In genomic region chr20:38747495-38748096, GRCh38 we compare ENCODE assay signal across 1 cellular context.
A peak's percentile ranks its signal among the peaks of the same experiment; 100 is the strongest.
TF ChIP-seq lines count a peak whose summit lies in the region.

No MANE protein-coding gene starts in this region.

TF ChIP-seq in HepG2, 621 proteins besides CTCF, POLR2A, EP300 and RAD21 (continued from another document):
- no peak for TF ChIP-seq GATA4 (IDR thresholded peaks at IDR 0.05; ENCODE audit: borderline replicate concordance, low read depth)
- no peak for TF ChIP-seq ZNF557 (CRISPR knock-in tag; IDR thresholded peaks at IDR 0.05)
- TF ChIP-seq CAMTA2 (CRISPR knock-in tag; IDR thresholded peaks at IDR 0.05; ENCODE audit: borderline replicate concordance), result no peak
- no peak for TF ChIP-seq NFE2L1 (CRISPR knock-in tag; IDR thresholded peaks at IDR 0.05; ENCODE audit: borderline replicate concordance)
- no peak for TF ChIP-seq SKI (IDR thresholded peaks at IDR 0.05; ENCODE audit: partially characterized antibody)
- TF ChIP-seq SP2 (CRISPR knock-in tag; IDR thresholded peaks at IDR 0.05), result no peak
- TF ChIP-seq PRPF4 (IDR thresholded peaks at IDR 0.05; ENCODE audit: low read depth, low read length, poor library complexity, severe bottlenecking), result no peak
- no peak for TF ChIP-seq MTA1 (CRISPR knock-in tag; IDR thresholded peaks at IDR 0.05; ENCODE audit: borderline replicate concordance)
- TF ChIP-seq RORA (CRISPR knock-in tag; IDR thresholded peaks at IDR 0.05), result no peak
- no peak for TF ChIP-seq ZHX2 (IDR thresholded peaks at IDR 0.05; ENCODE audit: low read depth)
- TF ChIP-seq ZHX2 (CRISPR knock-in tag; IDR thresholded peaks at IDR 0.05; ENCODE audit: borderline replicate concordance), result no peak
- no peak for TF ChIP-seq ATRX (CRISPR knock-in tag; IDR thresholded peaks at IDR 0.05; ENCODE audit: borderline replicate concordance)
- TF ChIP-seq RARA (CRISPR knock-in tag; IDR thresholded peaks at IDR 0.05), result no peak
- peak; percentile 59; the same call in 1 of the 2 replicates for TF ChIP-seq REL (CRISPR knock-in tag; conservative IDR thresholded peaks at IDR 0.05)
- TF ChIP-seq ESRRA (CRISPR knock-in tag; IDR thresholded peaks at IDR 0.05; ENCODE audit: low read depth), result no peak
- TF ChIP-seq ZNF432 (CRISPR knock-in tag; IDR thresholded peaks at IDR 0.05; ENCODE audit: borderline replicate concordance), result no peak
- TF ChIP-seq HNRNPUL1 (IDR thresholded peaks at IDR 0.05; ENCODE audit: low read depth, low read length), result no peak
- TF ChIP-seq, protein P1, sequence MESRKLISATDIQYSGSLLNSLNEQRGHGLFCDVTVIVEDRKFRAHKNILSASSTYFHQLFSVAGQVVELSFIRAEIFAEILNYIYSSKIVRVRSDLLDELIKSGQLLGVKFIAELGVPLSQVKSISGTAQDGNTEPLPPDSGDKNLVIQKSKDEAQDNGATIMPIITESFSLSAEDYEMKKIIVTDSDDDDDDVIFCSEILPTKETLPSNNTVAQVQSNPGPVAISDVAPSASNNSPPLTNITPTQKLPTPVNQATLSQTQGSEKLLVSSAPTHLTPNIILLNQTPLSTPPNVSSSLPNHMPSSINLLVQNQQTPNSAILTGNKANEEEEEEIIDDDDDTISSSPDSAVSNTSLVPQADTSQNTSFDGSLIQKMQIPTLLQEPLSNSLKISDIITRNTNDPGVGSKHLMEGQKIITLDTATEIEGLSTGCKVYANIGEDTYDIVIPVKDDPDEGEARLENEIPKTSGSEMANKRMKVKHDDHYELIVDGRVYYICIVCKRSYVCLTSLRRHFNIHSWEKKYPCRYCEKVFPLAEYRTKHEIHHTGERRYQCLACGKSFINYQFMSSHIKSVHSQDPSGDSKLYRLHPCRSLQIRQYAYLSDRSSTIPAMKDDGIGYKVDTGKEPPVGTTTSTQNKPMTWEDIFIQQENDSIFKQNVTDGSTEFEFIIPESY (CRISPR knock-in tag; IDR thresholded peaks at IDR 0.05), result no peak
- no peak for TF ChIP-seq MAF1 (CRISPR knock-in tag; IDR thresholded peaks at IDR 0.05; ENCODE audit: borderline replicate concordance)
- no peak for TF ChIP-seq ZBTB26 (CRISPR knock-in tag; IDR thresholded peaks at IDR 0.05; ENCODE audit: borderline replicate concordance)
